In genomic region chr5:36928947-36929346, GRCh38 we compare ENCODE assay signal across 1 cellular context.
A peak's percentile ranks its signal among the peaks of the same experiment; 100 is the strongest.
TF ChIP-seq lines count a peak whose summit lies in the region.

No MANE protein-coding gene starts in this region.

TF ChIP-seq in HEK293, 187 proteins besides CTCF, POLR2A, EP300 and RAD21 (continued from another document and continues in another):
- TF ChIP-seq MYNN (tag by site-specific recombination; IDR thresholded peaks at IDR 0.05; ENCODE audit: borderline replicate concordance) = no peak
- peak; percentile 86 for TF ChIP-seq ZNF18 (tag by site-specific recombination; IDR thresholded peaks at IDR 0.05)
- TF ChIP-seq KLF9 (tag by site-specific recombination; IDR thresholded peaks at IDR 0.05; ENCODE audit: low read depth) = no peak
- no peak for TF ChIP-seq KLF17 (tag by site-specific recombination; IDR thresholded peaks at IDR 0.05)
- TF ChIP-seq IKZF3 (tag by site-specific recombination; IDR thresholded peaks at IDR 0.05) = peak; percentile 73
- TF ChIP-seq RBAK (tag by site-specific recombination; IDR thresholded peaks at IDR 0.05) = no peak
- peak; percentile 96 for TF ChIP-seq BCL11A (tag by site-specific recombination; IDR thresholded peaks at IDR 0.05; ENCODE audit: low read depth)
- TF ChIP-seq ZNF704 (tag by site-specific recombination; IDR thresholded peaks at IDR 0.05) = no peak
- TF ChIP-seq ZNF24 (tag by site-specific recombination; IDR thresholded peaks at IDR 0.05) = peak; percentile 77
- TF ChIP-seq ZNF280C (tag by site-specific recombination; IDR thresholded peaks at IDR 0.05) = no peak
- TF ChIP-seq ZNF132 (tag by site-specific recombination; IDR thresholded peaks at IDR 0.05; ENCODE audit: borderline replicate concordance) = no peak
- peak; percentile 71; the same call in 1 of the 2 replicates for TF ChIP-seq ZNF692 (tag by site-specific recombination; IDR thresholded peaks at IDR 0.05)
- peak; percentile 83 for TF ChIP-seq ZNF184 (tag by site-specific recombination; IDR thresholded peaks at IDR 0.05)
- no peak for TF ChIP-seq ZNF155 (tag by site-specific recombination; IDR thresholded peaks at IDR 0.05)
- TF ChIP-seq ZNF169 (tag by site-specific recombination; IDR thresholded peaks at IDR 0.05) = no peak
- TF ChIP-seq ZNF473 (tag by site-specific recombination; IDR thresholded peaks at IDR 0.05) = no peak
- peak; percentile 62; the same call in 1 of the 2 replicates for TF ChIP-seq GLI2 (tag by site-specific recombination; IDR thresholded peaks at IDR 0.05; ENCODE audit: borderline replicate concordance, low read depth)
- TF ChIP-seq KLF10 (tag by site-specific recombination; IDR thresholded peaks at IDR 0.05) = peak; percentile 77
- peak; percentile 100 for TF ChIP-seq PRDM6 (tag by site-specific recombination; IDR thresholded peaks at IDR 0.05)
- TF ChIP-seq ZSCAN4 (tag by site-specific recombination; IDR thresholded peaks at IDR 0.05) = peak; percentile 55; the same call in 1 of the 2 replicates
- no peak for TF ChIP-seq ZNF26 (tag by site-specific recombination; IDR thresholded peaks at IDR 0.05)
- no peak for TF ChIP-seq PRDM2 (tag by site-specific recombination; IDR thresholded peaks at IDR 0.05; ENCODE audit: borderline replicate concordance)
- TF ChIP-seq ZNF488 (tag by site-specific recombination; IDR thresholded peaks at IDR 0.05) = no peak
- TF ChIP-seq ZNF624 (tag by site-specific recombination; IDR thresholded peaks at IDR 0.05) = no peak
- peak; percentile 96 for TF ChIP-seq SP7 (tag by site-specific recombination; IDR thresholded peaks at IDR 0.05)
- no peak for TF ChIP-seq REST (tag by site-specific recombination; IDR thresholded peaks at IDR 0.05)
- no peak for TF ChIP-seq ZNF214 (tag by site-specific recombination; IDR thresholded peaks at IDR 0.05; ENCODE audit: borderline replicate concordance)
